Comparison of ENCODE assay signal across 8 cellular contexts in the genomic region with DNA sequence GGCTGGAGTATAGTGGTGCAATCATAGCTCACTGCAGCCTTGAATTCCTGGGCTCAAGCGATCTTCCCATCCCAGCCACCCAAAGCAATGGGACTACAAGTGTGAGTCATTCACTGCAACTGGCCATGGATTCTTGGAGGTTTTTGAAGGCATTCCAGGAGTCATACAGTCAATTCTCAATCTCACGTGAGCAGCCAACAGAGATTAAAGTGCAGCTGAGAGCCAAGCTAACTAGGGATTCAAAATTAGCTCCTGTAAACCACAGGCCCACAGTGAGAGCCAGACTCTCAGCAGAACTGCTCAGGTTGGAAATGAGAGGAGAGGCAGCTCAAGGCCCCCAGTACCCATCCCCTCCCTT. TPM values are rescaled to one million over a fixed set of nuclear protein-coding genes. Genes with fewer than 3 reads are reported as not detected.
A peak's percentile ranks its signal among the peaks of the same experiment; 100 is the strongest.
DNase-seq lines count a peak whose midpoint lies in the region; ATAC-seq and TF ChIP-seq lines count a peak whose summit lies in the region.

No MANE protein-coding gene starts in this region.

- H3K27me3 Mint-ChIP-seq in central memory CD8-positive, alpha-beta T cell: no peaks in the 10 kb centered on the region
- no peaks in the 10 kb centered on the region for H3K27me3 Mint-ChIP-seq in mesothelial cell of epicardium (ENCODE audit: low read depth)

- no peaks in the 10 kb centered on the region for H3K27me3 ChIP-seq in KMS-11 (ENCODE audit: insufficient read depth, low read depth)

- TF ChIP-seq POLR2A in erythroblast (IDR thresholded peaks at IDR 0.05; ENCODE audit: low read length): no peak

- TF ChIP-seq CTCF in KMS-11 (conservative IDR thresholded peaks at IDR 0.05; ENCODE audit: low read depth, low read length) (no peak), mesothelial cell of epicardium (IDR thresholded peaks at IDR 0.05; ENCODE audit: unreplicated experiment) (no peak)

- peaks cover 49% of the 10 kb centered on the region for H3K4me1 ChIP-seq in KMS-11 (ENCODE audit: low read depth, poor library complexity, severe bottlenecking)

- no peak overlapping the region for H2AFZ ChIP-seq in KMS-11 (ENCODE audit: low read depth)

- H4K20me1 ChIP-seq in KMS-11 (ENCODE audit: insufficient read depth): peaks cover 21% of the 10 kb centered on the region

- peak overlapping the region; percentile 44 for H3K4me3 Mint-ChIP-seq in central memory CD8-positive, alpha-beta T cell
- H3K4me3 Mint-ChIP-seq in mesothelial cell of epicardium: no peak overlapping the region

- peaks cover 27% of the 10 kb centered on the region for H3K36me3 Mint-ChIP-seq in central memory CD8-positive, alpha-beta T cell (ENCODE audit: insufficient read depth)
- peaks cover 17% of the 10 kb centered on the region for H3K36me3 Mint-ChIP-seq in mesothelial cell of epicardium

- H3K4me1 Mint-ChIP-seq in central memory CD8-positive, alpha-beta T cell: peaks cover 62% of the 10 kb centered on the region
- H3K4me1 Mint-ChIP-seq in mesothelial cell of epicardium: peaks cover 31% of the 10 kb centered on the region

- no peak overlapping the region for H3K9ac ChIP-seq in KMS-11

- peak; percentile 87 for DNase-seq in AG20443 (ENCODE audit: low spot score)
- no peak for DNase-seq in central memory CD8-positive, alpha-beta T cell (ENCODE audit: low spot score in 2 of 2)
- DNase-seq in mesothelial cell of epicardium (ENCODE audit: low spot score in 2 of 2, unreplicated experiment in 2 of 2): no peak
- DNase-seq in MV-4-11 (lab: John Stamatoyannopoulos, UW): no peak
- no peak for DNase-seq in stimulated activated CD4-positive, alpha-beta T cell treated with anti-CD3 and anti-CD28 coated beads, Interleukin-1b, Interleukin-23, amount 100 ng/mL, for 48 hours
- no peak for DNase-seq in erythroblast (lab: John Stamatoyannopoulos, UW)

- no peaks in the 10 kb centered on the region for H3K9me3 Mint-ChIP-seq in central memory CD8-positive, alpha-beta T cell
- peaks cover 4% of the 10 kb centered on the region for H3K9me3 Mint-ChIP-seq in mesothelial cell of epicardium

- peak overlapping the region; percentile 1; the same call in 1 of the 2 replicates for H3K4me2 ChIP-seq in KMS-11

- no peak overlapping the region for H3K4me3 ChIP-seq in KMS-11 (IDR thresholded peaks at IDR 0.05; ENCODE audit: insufficient read depth, low read depth, low read length)

- peak overlapping the region; percentile 1; the same call in 1 of the 2 replicates for H3K27ac ChIP-seq in KMS-11

- peak overlapping the region; percentile 9 for H3K27ac Mint-ChIP-seq in central memory CD8-positive, alpha-beta T cell (ENCODE audit: low read depth)
- peak overlapping the region; percentile 62 for H3K27ac Mint-ChIP-seq in mesothelial cell of epicardium

- peaks cover 97% of the 10 kb centered on the region for H3K79me2 ChIP-seq in KMS-11 (ENCODE audit: insufficient read depth, low read depth)

- H3K36me3 ChIP-seq in KMS-11 (ENCODE audit: insufficient read depth): no peaks in the 10 kb centered on the region; the same call in 1 of the 2 replicates

- ATAC-seq in central memory CD8-positive, alpha-beta T cell (replicated peaks; ENCODE audit: extremely low read depth, poor library complexity, severe bottlenecking): no peak
- no peak for ATAC-seq in GM18909 (IDR thresholded peaks at IDR 0.05; ENCODE audit: poor library complexity, unreplicated experiment)

RNA-seq across cellular contexts. Expression of gene XPO6, which starts 30.2 kb away (rescaled TPM):
- 111 to 118 TPM (median 115 TPM) in 3 replicates for total RNA-seq in mesothelial cell of epicardium
